Comparison of ENCODE assay signal across 8 cellular contexts in the genomic region with DNA sequence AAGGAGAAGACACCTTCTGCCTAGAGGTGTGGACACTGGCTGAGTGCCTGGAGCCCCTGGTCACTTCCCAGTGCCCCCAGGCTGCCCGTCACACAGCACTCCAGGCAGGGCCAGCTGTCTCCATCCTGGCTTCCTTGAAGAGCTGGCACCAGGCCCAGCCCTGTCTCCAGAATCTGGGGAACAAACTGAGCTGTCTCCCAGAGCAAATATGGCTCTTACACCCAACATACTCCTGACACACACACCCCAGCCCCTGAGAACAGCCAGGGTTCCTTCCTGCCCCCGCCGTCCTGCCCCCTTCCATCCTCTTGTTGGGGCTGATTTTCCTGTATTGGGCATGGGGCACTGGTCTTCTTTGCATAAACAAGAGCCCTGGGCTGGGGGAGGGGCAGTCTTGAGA. TPM values are rescaled to one million over a fixed set of nuclear protein-coding genes. Genes with fewer than 3 reads are reported as not detected.
DNase-seq lines count a peak whose midpoint lies in the region; ATAC-seq and TF ChIP-seq lines count a peak whose summit lies in the region.

No MANE protein-coding gene starts in this region.

- POLR2A ChIA-PET in activated CD4-positive, alpha-beta T cell treated with anti-CD3 and anti-CD28 coated beads for 36 hours (lab: Charles Lee): interaction anchor here (0.6 kb wide), 1 partner anchor 32 kb away, joined by 3 read pairs; no protein-coding TSS in a partner anchor
- POLR2A ChIA-PET in activated CD4-positive, alpha-beta memory T cell treated with anti-CD3 and anti-CD28 coated beads, Interleukin-2, amount 10 ng/mL, durations not matched to agents 7 days and 5 days (lab: Charles Lee): interaction anchor here (2.6 to 8.0 kb wide), 3 partner anchors 9 to 22 kb away, joined by 12 to 98 read pairs (median 60); a partner anchor contains a TSS

- peaks cover 16% of the 10 kb centered on the region for H3K36me3 Mint-ChIP-seq in activated CD4-positive, alpha-beta T cell treated with anti-CD3 and anti-CD28 coated beads for 36 hours (ENCODE audit: low read depth)
- peaks cover 50% of the 10 kb centered on the region for H3K36me3 Mint-ChIP-seq in activated CD4-positive, alpha-beta memory T cell treated with anti-CD3 and anti-CD28 coated beads, Interleukin-2, amount 10 ng/mL, durations not matched to agents 7 days and 5 days (ENCODE audit: low read depth)

- no peak overlapping the region for H2AFZ ChIP-seq in hepatocyte

- no peak overlapping the region for H3K4me3 Mint-ChIP-seq in activated CD4-positive, alpha-beta T cell treated with anti-CD3 and anti-CD28 coated beads for 36 hours
- H3K4me3 Mint-ChIP-seq in activated CD4-positive, alpha-beta memory T cell treated with anti-CD3 and anti-CD28 coated beads, Interleukin-2, amount 10 ng/mL, durations not matched to agents 7 days and 5 days: no peak overlapping the region

- H3K4me3 ChIP-seq in hepatocyte (no peak overlapping the region), stomach (no peak overlapping the region), esophagus muscularis mucosa (no peak overlapping the region)

- H3K4me2 ChIP-seq in hepatocyte: peak overlapping the region; percentile 77

- no peaks in the 10 kb centered on the region for H3K27me3 ChIP-seq in hepatocyte
- H3K27me3 ChIP-seq in stomach: no peaks in the 10 kb centered on the region
- H3K27me3 ChIP-seq in esophagus muscularis mucosa: peaks cover 0 to 17% (median 0%) of the 10 kb centered on the region in 4 donors

- H4K20me1 ChIP-seq in hepatocyte (ENCODE audit: insufficient read depth, poor library complexity, severe bottlenecking): peaks cover 83% of the 10 kb centered on the region

- H3K36me3 ChIP-seq in hepatocyte (replicated peaks; ENCODE audit: insufficient read depth, low read depth) (no peaks in the 10 kb centered on the region), stomach (peaks cover 0 to 8% (median 0%) of the 10 kb centered on the region in 4 donors), esophagus muscularis mucosa (peaks cover 0 to 4% (median 0%) of the 10 kb centered on the region in 4 donors)

- H3K4me1 ChIP-seq in hepatocyte (ENCODE audit: insufficient read depth) (peaks cover 73% of the 10 kb centered on the region), stomach (peaks cover 60 to 87% (median 73%) of the 10 kb centered on the region in 4 donors), esophagus muscularis mucosa (peaks cover 45 to 57% (median 51%) of the 10 kb centered on the region in 4 donors)

- H3K4me1 Mint-ChIP-seq in activated CD4-positive, alpha-beta T cell treated with anti-CD3 and anti-CD28 coated beads for 36 hours: peaks cover 81% of the 10 kb centered on the region
- H3K4me1 Mint-ChIP-seq in activated CD4-positive, alpha-beta memory T cell treated with anti-CD3 and anti-CD28 coated beads, Interleukin-2, amount 10 ng/mL, durations not matched to agents 7 days and 5 days: peaks cover 86% of the 10 kb centered on the region

- TF ChIP-seq POLR2A in stomach (IDR thresholded peaks at IDR 0.05) (no peak), esophagus muscularis mucosa (IDR thresholded peaks at IDR 0.05; ENCODE audit: low read depth) (no peak)

- intact Hi-C loops in activated CD4-positive, alpha-beta T cell treated with anti-CD3 and anti-CD28 coated beads for 36 hours (cut with DNase I, micrococcal nuclease): no loop called here
- intact Hi-C loops in stomach (cut with DNase I; ENCODE audit: low total_unique reads) (no loop called here), esophagus muscularis mucosa (cut with DNase I) (no loop called here)

- WGBS in hepatocyte (ENCODE audit: low lambda C conversion rate, missing lambda C conversion rate): 73% methylated on average over 3 of the region's 3 CpGs
- 40 to 81% (median 65%) methylated on average over 2 to 3 of the region's 3 CpGs for WGBS in stomach, 5 donors
- WGBS in esophagus muscularis mucosa: 74% methylated on average over 2 of the region's 3 CpGs

- H3K9me3 ChIP-seq in hepatocyte (ENCODE audit: low read depth) (no peaks in the 10 kb centered on the region), stomach (no peaks in the 10 kb centered on the region), esophagus muscularis mucosa (no peaks in the 10 kb centered on the region)

- H3K27ac ChIP-seq in hepatocyte (peak overlapping the region; percentile 97), stomach (peak overlapping the region; percentile 40 to 75 (median 69)), esophagus muscularis mucosa (replicated peaks in 1 of 4) (no peak overlapping the region)

- H3K9me2 ChIP-seq in hepatocyte (replicated peaks; ENCODE audit: insufficient read depth): no peaks in the 10 kb centered on the region

- TF ChIP-seq CTCF in hepatocyte (IDR thresholded peaks at IDR 0.05; ENCODE audit: poor library complexity): no peak
- no peak for TF ChIP-seq CTCF in stomach (IDR thresholded peaks at IDR 0.05)
- TF ChIP-seq CTCF in esophagus muscularis mucosa (IDR thresholded peaks at IDR 0.05): no peak

- no peak for DNase-seq in activated CD4-positive, alpha-beta T cell treated with anti-CD3 and anti-CD28 coated beads for 36 hours
- no peak for DNase-seq in activated CD4-positive, alpha-beta T cell treated with anti-CD3 and anti-CD28 coated beads for 1 hour
- no peak for DNase-seq in activated CD4-positive, alpha-beta memory T cell treated with anti-CD3 and anti-CD28 coated beads, Interleukin-2, amount 10 ng/mL, durations not matched to agents 7 days and 5 days
- DNase-seq in hepatocyte (ENCODE audit: low spot score) (no peak), stomach (peak; percentile 73), esophagus muscularis mucosa (ENCODE audit: extremely low spot score) (no peak)

- peaks cover 99% of the 10 kb centered on the region for H3K79me2 ChIP-seq in hepatocyte

- H3K9me3 Mint-ChIP-seq in activated CD4-positive, alpha-beta T cell treated with anti-CD3 and anti-CD28 coated beads for 36 hours (ENCODE audit: low read depth): no peaks in the 10 kb centered on the region
- H3K9me3 Mint-ChIP-seq in activated CD4-positive, alpha-beta memory T cell treated with anti-CD3 and anti-CD28 coated beads, Interleukin-2, amount 10 ng/mL, durations not matched to agents 7 days and 5 days: no peaks in the 10 kb centered on the region

- H3K27me3 Mint-ChIP-seq in activated CD4-positive, alpha-beta T cell treated with anti-CD3 and anti-CD28 coated beads for 36 hours: no peaks in the 10 kb centered on the region
- H3K27me3 Mint-ChIP-seq in activated CD4-positive, alpha-beta memory T cell treated with anti-CD3 and anti-CD28 coated beads, Interleukin-2, amount 10 ng/mL, durations not matched to agents 7 days and 5 days: no peaks in the 10 kb centered on the region

- TF ChIP-seq EP300 in stomach (IDR thresholded peaks at IDR 0.05) (no peak), esophagus muscularis mucosa (IDR thresholded peaks at IDR 0.05) (no peak)

- no peak for ATAC-seq in activated CD4-positive, alpha-beta T cell treated with anti-CD3 and anti-CD28 coated beads for 36 hours
- no peak for ATAC-seq in HG03460 (IDR thresholded peaks at IDR 0.05; ENCODE audit: unreplicated experiment)
- ATAC-seq in HG02884 (IDR thresholded peaks at IDR 0.05; ENCODE audit: unreplicated experiment): no peak

- CTCF ChIA-PET in activated CD4-positive, alpha-beta T cell treated with anti-CD3 and anti-CD28 coated beads for 36 hours (lab: Charles Lee): interaction anchor here (0.7 to 8.2 kb wide), 3 partner anchors 10 to 291 kb away, joined by 3 to 82 read pairs (median 48); a partner anchor contains a TSS
- CTCF ChIA-PET in activated CD4-positive, alpha-beta memory T cell treated with anti-CD3 and anti-CD28 coated beads, Interleukin-2, amount 10 ng/mL, durations not matched to agents 7 days and 5 days (lab: Charles Lee): interaction anchor here (0.9 to 12.5 kb wide), 7 partner anchors 11 to 100 kb away, joined by 3 to 93 read pairs (median 28); a partner anchor contains a TSS

- H3K27ac Mint-ChIP-seq in activated CD4-positive, alpha-beta T cell treated with anti-CD3 and anti-CD28 coated beads for 36 hours: peak overlapping the region; percentile 37
- peak overlapping the region; percentile 79 for H3K27ac Mint-ChIP-seq in activated CD4-positive, alpha-beta memory T cell treated with anti-CD3 and anti-CD28 coated beads, Interleukin-2, amount 10 ng/mL, durations not matched to agents 7 days and 5 days

RNA-seq across cellular contexts. Expression of a gene that starts 9.1 kb away (rescaled TPM):
- 100 to 1,000 TPM; 115 to 170 TPM for total RNA-seq in activated CD4-positive, alpha-beta T cell treated with anti-CD3 and anti-CD28 coated beads for 36 hours
- total RNA-seq in activated CD4-positive, alpha-beta memory T cell treated with anti-CD3 and anti-CD28 coated beads, Interleukin-2, amount 10 ng/mL, durations not matched to agents 7 days and 5 days: 100 to 1,000 TPM; 320 to 328 TPM
- total RNA-seq in hepatocyte: 263 and 269 TPM in 2 replicates
- polyA plus RNA-seq in hepatocyte: 712 and 763 TPM in 2 replicates
- total RNA-seq in stomach: 100 to 1,000 TPM in 2 of 5 donors, 10 to 100 TPM in 3; 14.9 to 152 (median 81.0) TPM
- 10 to 100 TPM; 76.8 to 92.5 (median 83.7) TPM for polyA plus RNA-seq in stomach
- 10 to 100 TPM in 2 of 4 donors, 1 to 10 TPM in 2; 8.9 to 12.1 (median 11.0) TPM for total RNA-seq in esophagus muscularis mucosa

RNA-seq across cellular contexts. Expression of a gene that starts 18.6 kb away (rescaled TPM):
- total RNA-seq in activated CD4-positive, alpha-beta T cell treated with anti-CD3 and anti-CD28 coated beads for 36 hours: 10 to 100 TPM; 23.7 to 39.6 TPM
- total RNA-seq in activated CD4-positive, alpha-beta memory T cell treated with anti-CD3 and anti-CD28 coated beads, Interleukin-2, amount 10 ng/mL, durations not matched to agents 7 days and 5 days: 10 to 100 TPM; 32.1 to 32.3 TPM
- total RNA-seq in hepatocyte: 28.6 and 29.2 TPM in 2 replicates
- 34.8 and 62.9 TPM in 2 replicates for polyA plus RNA-seq in hepatocyte
- 10 to 100 TPM; 15.8 to 33.5 (median 24.0) TPM for total RNA-seq in stomach
- 10 to 100 TPM; 14.5 to 29.7 (median 19.7) TPM for polyA plus RNA-seq in stomach
- total RNA-seq in esophagus muscularis mucosa: 10 to 100 TPM; 10.4 to 22.4 (median 17.7) TPM

RNA-seq across cellular contexts. Expression of a gene that starts 20.4 kb away (rescaled TPM):
- total RNA-seq in activated CD4-positive, alpha-beta T cell treated with anti-CD3 and anti-CD28 coated beads for 36 hours: 1 to 10 TPM; 2.7 to 3.5 TPM
- total RNA-seq in activated CD4-positive, alpha-beta memory T cell treated with anti-CD3 and anti-CD28 coated beads, Interleukin-2, amount 10 ng/mL, durations not matched to agents 7 days and 5 days: 10 to 100 TPM; 56.1 to 58.5 TPM
- total RNA-seq in hepatocyte (5.9 and 6.1 TPM in 2 replicates), stomach (1 to 10 TPM in 2 of 5 donors, not detected in 3; 2.0 to 8.7 TPM), esophagus muscularis mucosa (1 to 10 TPM; 1.4 to 3.3 (median 2.5) TPM)
- polyA plus RNA-seq in hepatocyte (7.0 and 11.8 TPM in 2 replicates), stomach (10 to 100 TPM in 1 of 3 donors, 1 to 10 TPM in 2; 2.0 to 42.9 (median 5.3) TPM)

RNA-seq across cellular contexts. Expression of a gene that starts 44.8 kb away (rescaled TPM):
- total RNA-seq in activated CD4-positive, alpha-beta T cell treated with anti-CD3 and anti-CD28 coated beads for 36 hours: not detected
- total RNA-seq in activated CD4-positive, alpha-beta memory T cell treated with anti-CD3 and anti-CD28 coated beads, Interleukin-2, amount 10 ng/mL, durations not matched to agents 7 days and 5 days: not detected
- total RNA-seq in hepatocyte: 0.32 TPM in 1 of 2 replicates, not detected in the other
- polyA plus RNA-seq in hepatocyte: 0.44 and 0.85 TPM in 2 replicates
- 1 to 10 TPM in 1 of 5 donors, not detected in 4; 3.9 TPM for total RNA-seq in stomach
- under 1 TPM in 2 of 3 donors, not detected in 1; 0.75 to 0.95 TPM for polyA plus RNA-seq in stomach
- total RNA-seq in esophagus muscularis mucosa: under 1 TPM in 3 of 4 donors, not detected in 1; 0.26 to 0.99 (median 0.42) TPM

Comparison
In these comparisons a context has a peak if more than half of its experiments do, and no peak if none do; other contexts are left out.
1. H3K27ac ChIP-seq: peak in hepatocyte (single experiment) and stomach (5 of 5); none in esophagus muscularis mucosa (0 of 4).